8 cellular contexts compared by ENCODE assay signal in genomic region chr16:81181013-81181720, GRCh38. TPM values are rescaled to one million over a fixed set of nuclear protein-coding genes. Genes with fewer than 3 reads are reported as not detected.
DNase-seq lines count a peak whose midpoint lies in the region; ATAC-seq and TF ChIP-seq lines count a peak whose summit lies in the region.

No MANE protein-coding gene starts in this region.

- DNase-seq in DMS 273 treated with DMSO at 0.1 percent for 48 hours (lab: John Stamatoyannopoulos, UW): peak; percentile 54
- peak; percentile 6 to 38 for DNase-seq in NCI-H1930 (lab: John Stamatoyannopoulos, UW)
- peak; percentile 75 to 85 for DNase-seq in dermis microvascular lymphatic vessel endothelial cell (ENCODE audit: low read depth in 2 of 2)
- peak; percentile 91 to 93 for DNase-seq in aorta
- no peak for DNase-seq in erythroblast (lab: John Stamatoyannopoulos, UW)
- no peak for DNase-seq in GDM1 (lab: John Stamatoyannopoulos, UW)

- H3K9ac ChIP-seq in liver (ENCODE audit: low read depth in 1 of 2, low read length in 2 of 2): no peak overlapping the region

- 56% methylated on average over 13 of the region's 13 CpGs for WGBS in liver
- 14 to 20% methylated on average over 13 of the region's 13 CpGs for WGBS in aorta, 2 donors

- no peak for TF ChIP-seq POLR2A in erythroblast (IDR thresholded peaks at IDR 0.05; ENCODE audit: low read length)

- no peaks in the 10 kb centered on the region for H3K4me1 ChIP-seq in liver (ENCODE audit: control insufficient read depth in 4 of 4, insufficient read depth in 4 of 4, low read length in 3 of 4)
- H3K4me1 ChIP-seq in aorta (ENCODE audit: control insufficient read depth in 1 of 2, insufficient read depth in 2 of 2, low read length in 2 of 2): no peaks in the 10 kb centered on the region

- intact Hi-C loops in aorta (cut with DNase I): loop anchor here in 1 of 2 donors (10.0 kb wide), 1 partner anchor 134 kb away; the partner anchor contains the start of gene GAN

- peak in 1 of 2 donors; percentile 9 for TF ChIP-seq RAD21 in liver (IDR thresholded peaks at IDR 0.05)

- H3K36me3 ChIP-seq in liver (ENCODE audit: control insufficient read depth in 4 of 4, insufficient read depth in 3 of 4, low read depth in 1 of 4, low read length in 3 of 4) (no peaks in the 10 kb centered on the region), aorta (ENCODE audit: control insufficient read depth in 1 of 2, insufficient read depth in 2 of 2, low read length in 1 of 2) (no peaks in the 10 kb centered on the region)

- ATAC-seq in aorta (ENCODE audit: low FRiP score) (peak; percentile 89), HG03135 (IDR thresholded peaks at IDR 0.05; ENCODE audit: unreplicated experiment) (no peak)

- H3K4me3 ChIP-seq in liver (ENCODE audit: low read depth in 1 of 3, low read length in 3 of 3) (no peak overlapping the region), aorta (ENCODE audit: low read length in 2 of 2) (no peak overlapping the region)

- no peak overlapping the region for H3K27ac ChIP-seq in liver (ENCODE audit: low read depth in 1 of 2, low read length in 2 of 2)
- H3K27ac ChIP-seq in aorta (ENCODE audit: low read depth in 1 of 2, low read length in 2 of 2): peak overlapping the region; percentile 47 to 75

- no peaks in the 10 kb centered on the region for H3K27me3 ChIP-seq in liver (ENCODE audit: control insufficient read depth in 4 of 4, insufficient read depth in 4 of 4, low read length in 3 of 4)
- no peaks in the 10 kb centered on the region for H3K27me3 ChIP-seq in aorta (ENCODE audit: control insufficient read depth in 1 of 2, insufficient read depth in 2 of 2, low read length in 1 of 2)

- H3K9me3 ChIP-seq in liver (ENCODE audit: control insufficient read depth in 4 of 4, low read length in 3 of 4): no peaks in the 10 kb centered on the region
- H3K9me3 ChIP-seq in aorta (ENCODE audit: control insufficient read depth, low read length): no peaks in the 10 kb centered on the region

- TF ChIP-seq CTCF in liver (IDR thresholded peaks at IDR 0.05; ENCODE audit: low read depth, low read length, missing input control): no peak

TF ChIP-seq in liver, 16 proteins besides CTCF, POLR2A, EP300 and RAD21:
- TF ChIP-seq GABPA (IDR thresholded peaks at IDR 0.05 in 1 of 2, conservative IDR thresholded peaks at IDR 0.05 in 1 of 2) (no peak), NR2F2 (IDR thresholded peaks at IDR 0.05) (peak; percentile 70), YY1 (IDR thresholded peaks at IDR 0.05) (peak; percentile 39), FOXA2 (IDR thresholded peaks at IDR 0.05) (no peak), JUND (IDR thresholded peaks at IDR 0.05) (peak; percentile 49 to 56), SP1 (IDR thresholded peaks at IDR 0.05) (no peak), TAF1 (conservative IDR thresholded peaks at IDR 0.05) (no peak), RXRA (IDR thresholded peaks at IDR 0.05) (no peak)

RNA-seq across cellular contexts. Expression of gene BCO1, which starts 57.3 kb away (rescaled TPM):
- under 0.01 TPM in 1 of 2 replicates, not detected in the other for total RNA-seq in dermis microvascular lymphatic vessel endothelial cell
- total RNA-seq in liver: under 1 TPM; 0.23 to 0.50 TPM
- polyA plus RNA-seq in liver: under 1 TPM; 0.11 to 0.35 TPM
- not detected for total RNA-seq in aorta
- polyA plus RNA-seq in aorta: 1 to 10 TPM in 1 of 2 donors, not detected in 1; 3.5 TPM

Comparison
In these comparisons a context has a peak if more than half of its experiments do, and no peak if none do; other contexts are left out.
1. DNase-seq: peak in DMS 273 treated with DMSO at 0.1 percent for 48 hours (single experiment), NCI-H1930 (2 of 2), dermis microvascular lymphatic vessel endothelial cell (2 of 2) and aorta (2 of 2); none in erythroblast (0 of 2) and GDM1 (single experiment).
2. H3K27ac ChIP-seq: peak in aorta (2 of 2); none in liver (0 of 2).